Comparison of ENCODE assay signal across 9 cellular contexts in genomic region chr11:30585892-30586250, GRCh38. TPM values are rescaled to one million over a fixed set of nuclear protein-coding genes. Genes with fewer than 3 reads are reported as not detected.
A peak's percentile ranks its signal among the peaks of the same experiment; 100 is the strongest.
DNase-seq lines count a peak whose midpoint lies in the region; ATAC-seq and TF ChIP-seq lines count a peak whose summit lies in the region.
"Had no signal": no experiment of that assay in that cellular context is flagged by ENCODE, and none has a peak within 500 bp of the region (broad histone marks: within the 10 kb centered on the region; RNA-seq: fewer than 3 reads in every experiment).

No MANE protein-coding gene starts in this region.

- H3K4me3 ChIP-seq in lower leg skin (ENCODE audit: low read depth, poor library complexity, severe bottlenecking) (peak overlapping the region; percentile 54), thoracic aorta (peak overlapping the region; percentile 97)

- TF ChIP-seq CTCF in lower leg skin (IDR thresholded peaks at IDR 0.05) (no peak), thoracic aorta (IDR thresholded peaks at IDR 0.05) (no peak), RWPE1 (conservative IDR thresholded peaks at IDR 0.05; ENCODE audit: low read depth) (no peak)

- H3K27ac ChIP-seq in caudate nucleus (ENCODE audit: low read depth, low read length) = peak overlapping the region; percentile 72
- peak overlapping the region; percentile 94 to 96 for H3K27ac ChIP-seq in thoracic aorta
- no peak overlapping the region for H3K27ac ChIP-seq in RWPE1
- H3K27ac ChIP-seq: epithelial cell of prostate had no signal

- H3K4me1 ChIP-seq in thoracic aorta (ENCODE audit: control insufficient read depth in 1 of 2, low read depth in 2 of 2) = peaks cover 2 to 29% of the 10 kb centered on the region in 2 donors

- H3K36me3 ChIP-seq in thoracic aorta = no peaks in the 10 kb centered on the region

- peak; percentile 27 for DNase-seq in AG08396 (ENCODE audit: low spot score)
- DNase-seq in caudate nucleus (lab: John Stamatoyannopoulos, UW) = peak in 36 of 61 donors; percentile 2 to 74 (median 52)
- peak in 1 of 2 donors; percentile 86 for DNase-seq in lower leg skin (ENCODE audit: low spot score in 2 of 2)
- no peak for DNase-seq in thoracic aorta (ENCODE audit: low spot score)
- DNase-seq in RWPE1 (ENCODE audit: low spot score) = no peak
- DNase-seq in activated CD8-positive, alpha-beta memory T cell treated with anti-CD3 and anti-CD28 coated beads for 24 hours = no peak

- intact Hi-C loops in lower leg skin (cut with DNase I; ENCODE audit: low total_unique reads) = no loop called here

- H3K27me3 ChIP-seq in thoracic aorta (replicated peaks; ENCODE audit: insufficient read depth) = no peaks in the 10 kb centered on the region

- POLR2A ChIA-PET in RWPE1 (lab: Yijun Ruan, JAX; ENCODE audit: low non-redundant PET) = no interaction called here

- WGBS in lower leg skin, 2 donors = 0 to 1% methylated on average over 7 to 16 of the region's 42 CpGs

- H3K9me3 ChIP-seq in thoracic aorta = no peaks in the 10 kb centered on the region

- no peak for TF ChIP-seq POLR2A in lower leg skin (IDR thresholded peaks at IDR 0.05)

- CTCF ChIA-PET in RWPE1 (lab: Yijun Ruan, JAX) = interaction anchor here (0.5 kb wide), 1 partner anchor 204 kb away, joined by 6 read pairs; no protein-coding TSS in a partner anchor

- peak; percentile 20 for ATAC-seq in GM18909 (IDR thresholded peaks at IDR 0.05; ENCODE audit: poor library complexity, unreplicated experiment)
- ATAC-seq in HG03432 (IDR thresholded peaks at IDR 0.05; ENCODE audit: unreplicated experiment) = peak; percentile 33
- ATAC-seq in thoracic aorta (ENCODE audit: insufficient number of reproducible peaks, low FRiP score, low read depth) = no peak

RNA-seq across cellular contexts. Expression of gene MPPED2, which starts 0.3 kb away (rescaled TPM):
- 1 to 10 TPM in 3 of 4 donors, under 1 TPM in 1; 0.37 to 1.8 (median 1.3) TPM for total RNA-seq in lower leg skin
- 10 to 100 TPM; 16.0 to 18.8 TPM for total RNA-seq in thoracic aorta

Comparison
In these comparisons a context has a peak if more than half of its experiments do, and no peak if none do; other contexts are left out.
1. DNase-seq: peak in AG08396 (single experiment) and caudate nucleus (36 of 61); none in thoracic aorta (single experiment), RWPE1 (single experiment) and activated CD8-positive, alpha-beta memory T cell treated with anti-CD3 and anti-CD28 coated beads for 24 hours (single experiment).
2. RNA of gene MPPED2, which starts 0.3 kb away (total RNA-seq): 16.0 to 18.8 TPM in thoracic aorta; 0.37 to 1.8 TPM in lower leg skin; every median in the first group is over 4 times any median in the second.